31 cellular contexts compared by ENCODE assay signal in genomic region chr2:102397167-102397566, GRCh38. TPM values are rescaled to one million over a fixed set of nuclear protein-coding genes. Genes with fewer than 3 reads are reported as not detected.
"Had no signal": no experiment of that assay in that cellular context is flagged by ENCODE, and none has a peak within 500 bp of the region (broad histone marks: within the 10 kb centered on the region; RNA-seq: fewer than 3 reads in every experiment).

No MANE protein-coding gene starts in this region.

- H3K27me3 ChIP-seq: brain microvascular endothelial cell, heart right ventricle, pancreas, sigmoid colon had no signal

- H3K9me3 ChIP-seq: heart right ventricle, pancreas, prostate gland, sigmoid colon, thoracic aorta had no signal

- H3K36me3 Mint-ChIP-seq: mesothelial cell of epicardium; naive B cell; stimulated activated effector memory CD8-positive, alpha-beta T cell treated with anti-CD3 and anti-CD28 coated beads, Interleukin-12 subunit alpha, Interleukin-12 subunit beta, amount 100 ng/mL, for 72 hours had no signal

- H3K4me1 Mint-ChIP-seq: mesothelial cell of epicardium, naive B cell had no signal

- H3K27me3 Mint-ChIP-seq: activated CD4-positive, alpha-beta T cell treated with anti-CD3 and anti-CD28 coated beads, Interleukin-2, amount 10 ng/mL, durations not matched to agents 7 days and 5 days; activated CD8-positive, alpha-beta T cell treated with anti-CD3 and anti-CD28 coated beads for 36 hours; activated T-helper 17 cell treated with anti-CD3 and anti-CD28 coated beads, Interleukin-2, amount 50 U/mL, for 72 hours; stimulated activated naive CD8-positive, alpha-beta T cell treated with anti-CD3 and anti-CD28 coated beads, Interleukin-15, Interleukin-2, amounts not matched to agents 100 ng/mL and 50 ng/mL, for 24 hours had no signal

- ATAC-seq: activated CD8-positive, alpha-beta T cell treated with anti-CD3 and anti-CD28 coated beads for 36 hours; activated T-cell treated with anti-CD3 and anti-CD28 coated beads, Interleukin-2, amount 50 U/mL, for 4 hours; activated T-helper 17 cell treated with anti-CD3 and anti-CD28 coated beads, Interleukin-2, amount 50 U/mL, for 72 hours; heart right ventricle; left ventricle myocardium superior; pancreas; stimulated activated effector memory CD8-positive, alpha-beta T cell treated with anti-CD3 and anti-CD28 coated beads, Interleukin-12 subunit alpha, Interleukin-12 subunit beta, amount 100 ng/mL, for 72 hours had no signal

- DNase-seq: activated CD4-positive, alpha-beta T cell treated with anti-CD3 and anti-CD28 coated beads for 1 hour; activated CD4-positive, alpha-beta T cell treated with anti-CD3 and anti-CD28 coated beads, Interleukin-2, amount 10 ng/mL, durations not matched to agents 7 days and 5 days; activated CD8-positive, alpha-beta T cell treated with anti-CD3 and anti-CD28 coated beads for 36 hours; activated gamma-delta T cell treated with Interleukin-2 at 50 U/mL for 16 hours; activated naive CD4-positive, alpha-beta T cell treated with anti-CD3 and anti-CD28 coated beads, Interleukin-2, amount 50 U/mL, for 16 hours; activated T-cell treated with anti-CD3 and anti-CD28 coated beads, Interleukin-2, amount 50 U/mL, for 4 hours; amniotic stem cell; brain microvascular endothelial cell; central memory CD4-positive, alpha-beta T cell; foreskin fibroblast; heart right ventricle; islet precursor cell; left ventricle myocardium superior; naive B cell; nephron progenitor cell; pancreas; sigmoid colon; small intestine; stimulated activated CD4-positive, alpha-beta T cell treated with anti-CD3 and anti-CD28 coated beads, Interleukin-4, amount 100 ng/mL, for 24 hours; T-helper 9 cell; trophoblast cell had no signal

- H3K9me3 Mint-ChIP-seq: activated CD8-positive, alpha-beta T cell treated with anti-CD3 and anti-CD28 coated beads for 36 hours; activated T-cell treated with anti-CD3 and anti-CD28 coated beads, Interleukin-2, amount 50 U/mL, for 4 hours; activated T-helper 17 cell treated with anti-CD3 and anti-CD28 coated beads, Interleukin-2, amount 50 U/mL, for 72 hours; mesothelial cell of epicardium; naive B cell; nephron progenitor cell; stimulated activated effector memory CD8-positive, alpha-beta T cell treated with anti-CD3 and anti-CD28 coated beads, Interleukin-12 subunit alpha, Interleukin-12 subunit beta, amount 100 ng/mL, for 72 hours; stimulated activated naive CD8-positive, alpha-beta T cell treated with anti-CD3 and anti-CD28 coated beads, Interleukin-15, Interleukin-2, amounts not matched to agents 100 ng/mL and 50 ng/mL, for 24 hours had no signal

- H3K27ac Mint-ChIP-seq: activated CD4-positive, alpha-beta T cell treated with anti-CD3 and anti-CD28 coated beads, Interleukin-2, amount 10 ng/mL, durations not matched to agents 7 days and 5 days; activated CD8-positive, alpha-beta T cell treated with anti-CD3 and anti-CD28 coated beads for 36 hours; activated T-helper 17 cell treated with anti-CD3 and anti-CD28 coated beads, Interleukin-2, amount 50 U/mL, for 72 hours; mesothelial cell of epicardium; nephron progenitor cell; stimulated activated effector memory CD8-positive, alpha-beta T cell treated with anti-CD3 and anti-CD28 coated beads, Interleukin-12 subunit alpha, Interleukin-12 subunit beta, amount 100 ng/mL, for 72 hours; stimulated activated naive CD8-positive, alpha-beta T cell treated with anti-CD3 and anti-CD28 coated beads, Interleukin-15, Interleukin-2, amounts not matched to agents 100 ng/mL and 50 ng/mL, for 24 hours had no signal

- H3K36me3 ChIP-seq: brain microvascular endothelial cell, heart right ventricle, pancreas, prostate gland, sigmoid colon, thoracic aorta had no signal

- H3K27ac ChIP-seq: brain microvascular endothelial cell, heart right ventricle, pancreas, prostate gland, sigmoid colon, thoracic aorta had no signal

- H3K4me3 Mint-ChIP-seq: activated CD4-positive, alpha-beta T cell treated with anti-CD3 and anti-CD28 coated beads, Interleukin-2, amount 10 ng/mL, durations not matched to agents 7 days and 5 days; activated CD8-positive, alpha-beta T cell treated with anti-CD3 and anti-CD28 coated beads for 36 hours; activated T-cell treated with anti-CD3 and anti-CD28 coated beads, Interleukin-2, amount 50 U/mL, for 4 hours; activated T-helper 17 cell treated with anti-CD3 and anti-CD28 coated beads, Interleukin-2, amount 50 U/mL, for 72 hours; mesothelial cell of epicardium; naive B cell; nephron progenitor cell; stimulated activated effector memory CD8-positive, alpha-beta T cell treated with anti-CD3 and anti-CD28 coated beads, Interleukin-12 subunit alpha, Interleukin-12 subunit beta, amount 100 ng/mL, for 72 hours; stimulated activated naive CD8-positive, alpha-beta T cell treated with anti-CD3 and anti-CD28 coated beads, Interleukin-15, Interleukin-2, amounts not matched to agents 100 ng/mL and 50 ng/mL, for 24 hours had no signal

- H3K4me1 ChIP-seq: pancreas, prostate gland, sigmoid colon had no signal

- H3K4me3 ChIP-seq: heart right ventricle, pancreas, prostate gland, sigmoid colon, thoracic aorta had no signal

RNA-seq across cellular contexts. Expression of gene IL18RAP, which starts 25.8 kb away (rescaled TPM):
- total RNA-seq: astrocyte, endothelial cell of umbilical vein, glomerular endothelial cell, lung microvascular endothelial cell, mesothelial cell of epicardium had no signal
